26 cellular contexts compared by ENCODE assay signal in the genomic region with DNA sequence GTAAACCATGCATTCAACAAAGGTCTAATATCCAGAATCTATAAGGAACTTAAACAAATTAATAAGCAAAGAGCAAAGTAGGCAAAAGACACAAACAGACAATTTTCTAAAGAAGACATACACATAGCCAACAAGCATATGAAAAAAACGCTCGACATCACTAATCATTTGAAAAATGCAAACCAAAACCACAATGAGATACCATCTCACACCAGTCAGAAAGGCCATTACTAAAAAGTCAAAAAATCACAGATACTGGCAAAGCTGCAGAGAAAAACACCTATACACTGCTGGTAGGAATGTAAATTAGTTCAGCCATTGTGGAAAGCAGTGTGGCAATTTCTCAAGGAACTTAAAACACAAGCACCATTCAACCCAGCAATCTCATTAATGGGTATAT.
"Had no signal": no experiment of that assay in that cellular context is flagged by ENCODE, and none has a peak within 500 bp of the region (broad histone marks: within the 10 kb centered on the region; RNA-seq: fewer than 3 reads in every experiment).

No MANE protein-coding gene starts in this region.

- H3K27ac ChIP-seq: body of pancreas, colonic mucosa, epithelial cell of prostate, gastrocnemius medialis, right atrium auricular region, spleen, suprapubic skin, tibial artery, WERI-Rb-1 had no signal

- ATAC-seq: activated CD4-positive, CD25-positive, alpha-beta regulatory T cell treated with anti-CD3 and anti-CD28 coated beads, Interleukin-2, amount 50 U/mL, for 24 hours; body of pancreas; gastrocnemius medialis; naive thymus-derived CD8-positive, alpha-beta T cell; T-helper 17 cell had no signal

- DNase-seq: activated CD4-positive, alpha-beta memory T cell treated with anti-CD3 and anti-CD28 coated beads, Interleukin-2, amount 10 ng/mL, durations not matched to agents 7 days and 5 days; activated CD4-positive, alpha-beta T cell treated with anti-CD3 and anti-CD28 coated beads, Interleukin-2, amount 10 ng/mL, durations not matched to agents 24 days and 14 days; activated CD8-positive, alpha-beta memory T cell treated with anti-CD3 and anti-CD28 coated beads, Interleukin-2, amount 50 U/mL, for 48 hours; activated gamma-delta T cell; activated naive CD4-positive, alpha-beta T cell treated with anti-CD3 and anti-CD28 coated beads, Interleukin-2, amount 10 ng/mL, durations not matched to agents 7 days and 5 days; activated T-cell treated with anti-CD3 and anti-CD28 coated beads, Interleukin-2, amount 50 U/mL, for 24 hours; amygdala; body of pancreas; colonic mucosa; effector CD8-positive, alpha-beta T cell; gastrocnemius medialis; head of caudate nucleus; hippocampal formation; kidney; naive thymus-derived CD8-positive, alpha-beta T cell; occipital lobe; spleen; stimulated activated naive CD4-positive, alpha-beta T cell; T-helper 17 cell; T1000; tibial artery; WERI-Rb-1 had no signal

- H3K4me3 ChIP-seq: body of pancreas, colonic mucosa, gastrocnemius medialis, right atrium auricular region, spleen, suprapubic skin, tibial artery had no signal

- H3K27me3 ChIP-seq: body of pancreas, colonic mucosa, gastrocnemius medialis, right atrium auricular region, spleen, suprapubic skin, tibial artery had no signal

- H3K9me3 ChIP-seq: body of pancreas, colonic mucosa, gastrocnemius medialis, right atrium auricular region, spleen, suprapubic skin, tibial artery had no signal

- H3K4me1 ChIP-seq: body of pancreas, colonic mucosa, gastrocnemius medialis, right atrium auricular region, spleen, suprapubic skin, tibial artery had no signal

- H3K36me3 ChIP-seq: colonic mucosa, gastrocnemius medialis, right atrium auricular region, spleen, suprapubic skin, tibial artery, WERI-Rb-1 had no signal
